Comparison of ENCODE assay signal across 14 cellular contexts in the genomic region with DNA sequence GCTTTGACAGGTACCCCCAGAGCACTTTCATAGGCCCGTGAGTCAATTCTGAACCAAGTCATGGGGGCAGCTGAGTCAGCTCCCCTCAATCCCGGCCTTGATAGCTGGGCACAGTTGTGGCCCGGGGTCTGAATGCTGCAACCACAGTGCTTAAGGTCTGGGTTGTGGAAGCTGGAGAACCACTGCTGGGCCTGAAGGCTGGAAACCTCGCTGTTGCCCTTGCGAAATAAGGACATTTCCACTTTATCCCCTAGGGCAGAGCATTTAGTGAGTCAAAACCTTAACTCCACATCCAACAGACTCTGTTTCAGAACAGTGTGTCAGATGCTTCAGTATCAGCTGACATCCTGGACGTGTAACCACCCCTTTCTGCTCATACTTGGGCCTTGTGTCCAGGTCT. TPM values are rescaled to one million over a fixed set of nuclear protein-coding genes. Genes with fewer than 3 reads are reported as not detected.
DNase-seq lines count a peak whose midpoint lies in the region; ATAC-seq, FAIRE-seq and TF ChIP-seq lines count a peak whose summit lies in the region.
"Had no signal": no experiment of that assay in that cellular context is flagged by ENCODE, and none has a peak within 500 bp of the region (broad histone marks: within the 10 kb centered on the region; RNA-seq: fewer than 3 reads in every experiment).

No MANE protein-coding gene starts in this region.

- FAIRE-seq in HepG2 (lab: Jason Lieb, UNC) = no peak

- peaks cover 15% of the 10 kb centered on the region for H3K4me1 ChIP-seq in adipocyte (ENCODE audit: control insufficient read depth, insufficient read depth, low read length)
- no peaks in the 10 kb centered on the region for H3K4me1 ChIP-seq in HepG2 (ENCODE audit: insufficient read depth, low read length)
- H3K4me1 ChIP-seq: vagina had no signal

- POLR2A ChIA-PET in HepG2 (lab: Yijun Ruan, JAX) = no interaction called here

- CTCF ChIA-PET in HepG2 (lab: Yijun Ruan, JAX; ENCODE audit: low intra/inter-chr PET ratio, low total read pairs) = interaction anchor here (2.0 to 3.1 kb wide), 3 partner anchors 94 to 450 kb away, joined by 10 to 41 read pairs (median 14); no protein-coding TSS in a partner anchor

- TF ChIP-seq POLR2A in HepG2 (IDR thresholded peaks at IDR 0.05; ENCODE audit: insufficient read depth in 1 of 2, low read depth in 2 of 2, low read length in 2 of 2) = no peak

- no peak overlapping the region for H2AFZ ChIP-seq in HepG2 (ENCODE audit: low read length)

- DNase-seq in AG10803 (ENCODE audit: low read depth) (peak; percentile 35), GOT3 (lab: John Stamatoyannopoulos, UW) (peak; percentile 23), adipocyte (ENCODE audit: low read depth) (peak; percentile 71), HepG2 (ENCODE audit: low spot score) (no peak), NCI-H446 (lab: John Stamatoyannopoulos, UW) (no peak), substantia nigra (lab: John Stamatoyannopoulos, UW) (no peak)
- DNase-seq: anterior cingulate cortex; islet precursor cell; stimulated activated CD4-positive, alpha-beta T cell treated with anti-CD3 and anti-CD28 coated beads, Interleukin-1b, Interleukin-23, amount 100 ng/mL, for 48 hours; stimulated activated CD8-positive, alpha-beta memory T cell treated with anti-CD3 and anti-CD28 coated beads, Interleukin-4, amount 100 ng/mL, for 48 hours had no signal

- no peak for TF ChIP-seq RAD21 in HepG2 (CRISPR knock-in tag; IDR thresholded peaks at IDR 0.05)

- no peak overlapping the region for H3K27ac ChIP-seq in HepG2 (ENCODE audit: extremely low read length, insufficient read depth, low read length)
- H3K27ac ChIP-seq in substantia nigra (ENCODE audit: low read depth, low read length, poor library complexity, severe bottlenecking) = no peak overlapping the region
- H3K27ac ChIP-seq: C4-2B, vagina had no signal

- no peaks in the 10 kb centered on the region for H3K79me2 ChIP-seq in HepG2 (ENCODE audit: insufficient read depth, low read length)

- ATAC-seq in HepG2 (peak; percentile 7; the same call in 2 of the 3 replicates), GM18511 (IDR thresholded peaks at IDR 0.05; ENCODE audit: unreplicated experiment) (no peak), HG02763 (IDR thresholded peaks at IDR 0.05; ENCODE audit: unreplicated experiment) (no peak)

- H3K4me2 ChIP-seq in HepG2 (ENCODE audit: low read depth, low read length) = no peak overlapping the region

- TF ChIP-seq CTCF in AG10803 (conservative IDR thresholded peaks at IDR 0.05; ENCODE audit: low read length) = no peak
- TF ChIP-seq CTCF in HepG2 (CRISPR knock-in tag; IDR thresholded peaks at IDR 0.05) = no peak

- TF ChIP-seq EP300 in HepG2 (IDR thresholded peaks at IDR 0.05; ENCODE audit: low read depth in 2 of 2, low read length in 2 of 2) (no peak), HepG2 (CRISPR knock-in tag; IDR thresholded peaks at IDR 0.05; ENCODE audit: borderline replicate concordance) (no peak)

- H3K4me3 ChIP-seq in AG10803 (ENCODE audit: low read length) (no peak overlapping the region), adipocyte (ENCODE audit: low read length) (no peak overlapping the region), HepG2 (replicated peaks in 1 of 3; ENCODE audit: insufficient read depth in 1 of 3, low read depth in 2 of 3, low read length in 3 of 3) (no peak overlapping the region)
- H3K4me3 ChIP-seq: vagina had no signal

- intact Hi-C loops in HepG2 (cut with micrococcal nuclease; ENCODE audit: unreplicated experiment) = no loop called here

- no TSS peak for BruUV-seq in HepG2 (replicated peaks; lab: Mats Ljungman, UMichigan)

- 16% methylated on average over 6 of the region's 6 CpGs for WGBS in HepG2 (ENCODE audit: low lambda C conversion rate)

- peak overlapping the region; percentile 14 for H3K9ac ChIP-seq in adipocyte (ENCODE audit: low read length)
- no peak overlapping the region for H3K9ac ChIP-seq in HepG2 (ENCODE audit: insufficient read depth, low read depth, low read length)

- H3K27me3 ChIP-seq in adipocyte (replicated peaks; ENCODE audit: control insufficient read depth, insufficient read depth, low read length) (no peaks in the 10 kb centered on the region), HepG2 (ENCODE audit: control insufficient read depth in 1 of 2, insufficient read depth in 2 of 2, low read length in 2 of 2) (peaks cover 0 to 13% of the 10 kb centered on the region in 2 experiments; a peak in 2 of 5 replicates)
- H3K27me3 ChIP-seq: vagina had no signal

- in situ Hi-C loops in HepG2 (cut with HindIII; ENCODE audit: extremely low pct_ligation_motif_present, low pct_unique_long_range_greater_than_20kb) = loop anchor here (5.0 kb wide), 1 partner anchor 154 kb away; no protein-coding TSS in a partner anchor

- H3K9me3 ChIP-seq in adipocyte (ENCODE audit: control insufficient read depth, low read length) = no peaks in the 10 kb centered on the region
- no peaks in the 10 kb centered on the region for H3K9me3 ChIP-seq in HepG2 (ENCODE audit: low read length)
- H3K9me3 ChIP-seq: vagina had no signal

- H3K36me3 ChIP-seq in adipocyte (ENCODE audit: control insufficient read depth, insufficient read depth, low read length, severe bottlenecking) (no peaks in the 10 kb centered on the region), HepG2 (replicated peaks in 1 of 2; ENCODE audit: control insufficient read depth in 1 of 2, insufficient read depth in 2 of 2, low read length in 2 of 2) (no peaks in the 10 kb centered on the region)
- H3K36me3 ChIP-seq: vagina had no signal

- no peaks in the 10 kb centered on the region for H4K20me1 ChIP-seq in HepG2 (ENCODE audit: insufficient read depth, low read length)

TF ChIP-seq in HepG2, 621 proteins besides CTCF, POLR2A, EP300 and RAD21:
- TF ChIP-seq MAFK (conservative IDR thresholded peaks at IDR 0.05 in 1 of 2, IDR thresholded peaks at IDR 0.05 in 1 of 2; ENCODE audit: low read length in 2 of 2) (0 out of 4 replicates have a peak, but pooled peaks of 1 of the 2 experiments have one; percentile 10), CEBPB (IDR thresholded peaks at IDR 0.05; ENCODE audit: borderline replicate concordance, low read depth, low read length) (peak; percentile 18; the same call in 1 of the 2 replicates), STAT5B (CRISPR knock-in tag; IDR thresholded peaks at IDR 0.05) (no peak)
- TF ChIP-seq, protein P1, sequence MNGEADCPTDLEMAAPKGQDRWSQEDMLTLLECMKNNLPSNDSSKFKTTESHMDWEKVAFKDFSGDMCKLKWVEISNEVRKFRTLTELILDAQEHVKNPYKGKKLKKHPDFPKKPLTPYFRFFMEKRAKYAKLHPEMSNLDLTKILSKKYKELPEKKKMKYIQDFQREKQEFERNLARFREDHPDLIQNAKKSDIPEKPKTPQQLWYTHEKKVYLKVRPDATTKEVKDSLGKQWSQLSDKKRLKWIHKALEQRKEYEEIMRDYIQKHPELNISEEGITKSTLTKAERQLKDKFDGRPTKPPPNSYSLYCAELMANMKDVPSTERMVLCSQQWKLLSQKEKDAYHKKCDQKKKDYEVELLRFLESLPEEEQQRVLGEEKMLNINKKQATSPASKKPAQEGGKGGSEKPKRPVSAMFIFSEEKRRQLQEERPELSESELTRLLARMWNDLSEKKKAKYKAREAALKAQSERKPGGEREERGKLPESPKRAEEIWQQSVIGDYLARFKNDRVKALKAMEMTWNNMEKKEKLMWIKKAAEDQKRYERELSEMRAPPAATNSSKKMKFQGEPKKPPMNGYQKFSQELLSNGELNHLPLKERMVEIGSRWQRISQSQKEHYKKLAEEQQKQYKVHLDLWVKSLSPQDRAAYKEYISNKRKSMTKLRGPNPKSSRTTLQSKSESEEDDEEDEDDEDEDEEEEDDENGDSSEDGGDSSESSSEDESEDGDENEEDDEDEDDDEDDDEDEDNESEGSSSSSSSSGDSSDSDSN (CRISPR knock-in tag; IDR thresholded peaks at IDR 0.05) = no peak

RNA-seq across cellular contexts. Expression of a gene that starts 58.6 kb away (rescaled TPM):
- total RNA-seq in HepG2 (2016; rRNA removed; fragmentation: Illumina TruSeq; extraction: Trizol) = 9.8 and 10.4 TPM in 2 replicates
- 3.0 TPM in 2 replicates for total RNA-seq in HepG2 (2016; cell fraction: cytosol; rRNA removed; fragmentation: Illumina TruSeq; extraction: Trizol; ENCODE audit: low read depth)
- total RNA-seq in HepG2 (2016; cell fraction: insoluble cytoplasmic fraction; rRNA removed; fragmentation: Illumina TruSeq; extraction: Trizol) = 9.3 and 9.8 TPM in 2 replicates
- 5.2 and 5.4 TPM in 2 replicates for total RNA-seq in HepG2 (2016; cell fraction: membrane; rRNA removed; fragmentation: Illumina TruSeq; extraction: Trizol)
- 8.2 and 11.5 TPM in 2 replicates for total RNA-seq in HepG2 (2016; cell fraction: nucleus; rRNA removed; fragmentation: Illumina TruSeq; extraction: Trizol)
- polyA plus RNA-seq in HepG2 (2011; rRNA removed) = 7.9 and 9.7 TPM in 2 replicates
- polyA plus RNA-seq in HepG2 (2011; cell fraction: cytosol; rRNA removed) = 5.5 and 6.7 TPM in 2 replicates
- polyA plus RNA-seq in HepG2 (2011; cell fraction: nucleus; rRNA removed) = 6.9 and 13.0 TPM in 2 replicates
- polyA plus RNA-seq in HepG2 (2012) = 7.8 and 10.1 TPM in 2 replicates
- polyA plus RNA-seq in HepG2 (2016; cell fraction: cytosol; fragmentation: Illumina TruSeq; extraction: Trizol; ENCODE audit: low read depth) = 1.9 and 3.0 TPM in 2 replicates
- 9.8 and 13.4 TPM in 2 replicates for polyA plus RNA-seq in HepG2 (2016; cell fraction: insoluble cytoplasmic fraction; fragmentation: Illumina TruSeq; extraction: Trizol; ENCODE audit: low read depth)
- 3.2 and 3.9 TPM in 2 replicates for polyA plus RNA-seq in HepG2 (2016; cell fraction: membrane; fragmentation: Illumina TruSeq; extraction: Trizol; ENCODE audit: low read depth)
- polyA plus RNA-seq in HepG2 (2016; cell fraction: nucleus; fragmentation: Illumina TruSeq; extraction: Trizol; ENCODE audit: insufficient read depth, low read depth) = 14.4 and 14.6 TPM in 2 replicates
- polyA minus RNA-seq in HepG2 (2011; rRNA and poly(A)+ RNA removed; ENCODE audit: low replicate concordance) = 7.2 and 8.0 TPM in 2 replicates
- polyA minus RNA-seq in HepG2 (2011; cell fraction: cytosol; rRNA and poly(A)+ RNA removed) = 4.8 and 5.0 TPM in 2 replicates
- polyA minus RNA-seq in HepG2 (2011; cell fraction: nucleus; rRNA and poly(A)+ RNA removed) = 18.9 and 26.6 TPM in 2 replicates

Comparison
In these comparisons a context has a peak if more than half of its experiments do, and no peak if none do; other contexts are left out.
1. DNase-seq: peak in AG10803 (single experiment), GOT3 (single experiment) and adipocyte (single experiment); none in HepG2 (single experiment), NCI-H446 (0 of 2) and substantia nigra (0 of 49).